Comparison of ENCODE assay signal across 8 cellular contexts in genomic region chr13:38763446-38764381, GRCh38.
DNase-seq lines count a peak whose midpoint lies in the region; ATAC-seq and TF ChIP-seq lines count a peak whose summit lies in the region.

No MANE protein-coding gene starts in this region.

- H3K27ac ChIP-seq in OCI-LY7 (ENCODE audit: low read depth, low read length, poor library complexity, severe bottlenecking) (no peak overlapping the region), esophagus muscularis mucosa (replicated peaks in 1 of 4) (no peak overlapping the region), osteoblast (ENCODE audit: low read depth, low read length) (no peak overlapping the region)
- no peak overlapping the region for H3K27ac ChIP-seq in CD8-positive, alpha-beta memory T cell (ENCODE audit: low read depth, low read length)

- no peak overlapping the region for H3K27ac Mint-ChIP-seq in CD8-positive, alpha-beta memory T cell
- H3K27ac Mint-ChIP-seq in stimulated activated naive B cell treated with anti-CD40 and anti-IgM and Interleukin-4, amounts not matched to agents 10 μg/mL and 1 μg/mL and 100 μg/mL, for 72 hours, result no peak overlapping the region

- TF ChIP-seq POLR2A in esophagus muscularis mucosa (IDR thresholded peaks at IDR 0.05; ENCODE audit: low read depth), result no peak

- TF ChIP-seq CTCF in OCI-LY7 (conservative IDR thresholded peaks at IDR 0.05; ENCODE audit: low read length) (peak; percentile 71), esophagus muscularis mucosa (IDR thresholded peaks at IDR 0.05) (peak; percentile 49 to 60 (median 50)), osteoblast (IDR thresholded peaks at IDR 0.05; ENCODE audit: extremely low read depth, low read depth, low read length) (peak; percentile 59)

- DNase-seq in D341Med (ENCODE audit: low spot score) (peak; percentile 60), HCEC 1CT (peak; percentile 13), OCI-LY7 (ENCODE audit: low spot score) (peak; percentile 2), esophagus muscularis mucosa (ENCODE audit: extremely low spot score) (no peak), osteoblast (ENCODE audit: insufficient read length, low spot score, missing footprints) (peak; percentile 44)
- no peak for DNase-seq in CD8-positive, alpha-beta memory T cell
- no peak for DNase-seq in stimulated activated naive B cell treated with anti-CD40 and anti-IgM and Interleukin-4, amounts not matched to agents 10 μg/mL and 1 μg/mL and 100 μg/mL, for 72 hours
- DNase-seq in central memory CD4-positive, alpha-beta T cell, result no peak

- H2AFZ ChIP-seq in OCI-LY7 (ENCODE audit: low read length) (no peak overlapping the region), osteoblast (ENCODE audit: low read length) (no peak overlapping the region)

- H3K4me2 ChIP-seq in OCI-LY7 (ENCODE audit: low read length) (no peak overlapping the region), osteoblast (ENCODE audit: insufficient read depth, low read length) (no peak overlapping the region)

- H3K27me3 Mint-ChIP-seq in CD8-positive, alpha-beta memory T cell, result no peaks in the 10 kb centered on the region
- H3K27me3 Mint-ChIP-seq in stimulated activated naive B cell treated with anti-CD40 and anti-IgM and Interleukin-4, amounts not matched to agents 10 μg/mL and 1 μg/mL and 100 μg/mL, for 72 hours, result no peaks in the 10 kb centered on the region

- CTCF ChIA-PET in OCI-LY7 (lab: Charles Lee; ENCODE audit: unreplicated experiment), result no interaction called here
- CTCF ChIA-PET in CD8-positive, alpha-beta memory T cell (lab: Charles Lee), result no interaction called here

- no TSS peak for BruUV-seq in OCI-LY7 (replicated peaks; lab: Mats Ljungman, UMichigan)

- H4K20me1 ChIP-seq in OCI-LY7 (ENCODE audit: insufficient read depth, low read length), result no peaks in the 10 kb centered on the region
- no peaks in the 10 kb centered on the region for H4K20me1 ChIP-seq in osteoblast (ENCODE audit: insufficient read depth, low read length)

- H3K4me3 ChIP-seq in OCI-LY7 (ENCODE audit: low read depth, low read length, poor library complexity, severe bottlenecking) (no peak overlapping the region), esophagus muscularis mucosa (no peak overlapping the region), osteoblast (ENCODE audit: insufficient read depth, low read length) (no peak overlapping the region)
- no peak overlapping the region for H3K4me3 ChIP-seq in CD8-positive, alpha-beta memory T cell (ENCODE audit: low read length)

- WGBS in esophagus muscularis mucosa, result 30% methylated on average over 7 of the region's 7 CpGs

- H3K4me3 Mint-ChIP-seq in CD8-positive, alpha-beta memory T cell, result no peak overlapping the region
- no peak overlapping the region for H3K4me3 Mint-ChIP-seq in stimulated activated naive B cell treated with anti-CD40 and anti-IgM and Interleukin-4, amounts not matched to agents 10 μg/mL and 1 μg/mL and 100 μg/mL, for 72 hours

- H3K36me3 ChIP-seq in OCI-LY7 (ENCODE audit: insufficient read depth, low read length) (no peaks in the 10 kb centered on the region), esophagus muscularis mucosa (no peaks in the 10 kb centered on the region), osteoblast (ENCODE audit: insufficient read depth, low read length) (no peaks in the 10 kb centered on the region)
- no peaks in the 10 kb centered on the region for H3K36me3 ChIP-seq in CD8-positive, alpha-beta memory T cell (ENCODE audit: insufficient read depth, low read length)

- intact Hi-C loops in OCI-LY7 (cut with micrococcal nuclease; ENCODE audit: unreplicated experiment), result no loop called here
- intact Hi-C loops in esophagus muscularis mucosa (cut with DNase I), result loop anchor here (10.0 kb wide), 1 partner anchor 79 kb away; the partner anchor contains the start of gene FREM2

- no peak for ATAC-seq in stimulated activated naive B cell treated with anti-CD40 and anti-IgM and Interleukin-4, amounts not matched to agents 10 μg/mL and 1 μg/mL and 100 μg/mL, for 72 hours (replicated peaks)

- no peaks in the 10 kb centered on the region for H3K4me1 Mint-ChIP-seq in CD8-positive, alpha-beta memory T cell
- H3K4me1 Mint-ChIP-seq in stimulated activated naive B cell treated with anti-CD40 and anti-IgM and Interleukin-4, amounts not matched to agents 10 μg/mL and 1 μg/mL and 100 μg/mL, for 72 hours, result no peaks in the 10 kb centered on the region

- H3K27me3 ChIP-seq in esophagus muscularis mucosa, result peaks cover 0 to 1% (median 0%) of the 10 kb centered on the region in 4 donors
- no peaks in the 10 kb centered on the region for H3K27me3 ChIP-seq in osteoblast (ENCODE audit: insufficient read depth, low read length)
- peaks cover 2% of the 10 kb centered on the region for H3K27me3 ChIP-seq in CD8-positive, alpha-beta memory T cell (ENCODE audit: insufficient read depth, low read length, poor library complexity, severe bottlenecking)

- no peaks in the 10 kb centered on the region for H3K9me2 ChIP-seq in OCI-LY7 (ENCODE audit: insufficient read depth, low read length)

- no peaks in the 10 kb centered on the region for H3K9me3 ChIP-seq in OCI-LY7 (ENCODE audit: low read length)
- no peaks in the 10 kb centered on the region for H3K9me3 ChIP-seq in esophagus muscularis mucosa
- no peaks in the 10 kb centered on the region for H3K9me3 ChIP-seq in osteoblast (ENCODE audit: low read depth, low read length)
- H3K9me3 ChIP-seq in CD8-positive, alpha-beta memory T cell (ENCODE audit: low read length), result no peaks in the 10 kb centered on the region

- H3K4me1 ChIP-seq in OCI-LY7 (ENCODE audit: insufficient read depth, low read length, poor library complexity, severe bottlenecking) (no peaks in the 10 kb centered on the region), esophagus muscularis mucosa (no peaks in the 10 kb centered on the region), osteoblast (ENCODE audit: insufficient read depth, low read length) (no peaks in the 10 kb centered on the region)
- no peaks in the 10 kb centered on the region for H3K4me1 ChIP-seq in CD8-positive, alpha-beta memory T cell (ENCODE audit: insufficient read depth, low read length)

- POLR2A ChIA-PET in OCI-LY7 (lab: Charles Lee), result interaction anchor here (0.6 kb wide), 3 partner anchors 160 to 1576 kb away, joined by 3 to 5 read pairs (median 4); no protein-coding TSS in a partner anchor
- POLR2A ChIA-PET in CD8-positive, alpha-beta memory T cell (lab: Charles Lee), result no interaction called here

- peaks cover 0 to 2% (median 0%) of the 10 kb centered on the region in 5 donors for H3K9me3 Mint-ChIP-seq in CD8-positive, alpha-beta memory T cell
- peaks cover 0 to 2% of the 10 kb centered on the region in 2 donors for H3K9me3 Mint-ChIP-seq in stimulated activated naive B cell treated with anti-CD40 and anti-IgM and Interleukin-4, amounts not matched to agents 10 μg/mL and 1 μg/mL and 100 μg/mL, for 72 hours

- no peaks in the 10 kb centered on the region for H3K79me2 ChIP-seq in OCI-LY7 (ENCODE audit: insufficient read depth, low read depth, low read length)
- no peaks in the 10 kb centered on the region for H3K79me2 ChIP-seq in osteoblast (ENCODE audit: insufficient read depth, low read length)

- H3K36me3 Mint-ChIP-seq in CD8-positive, alpha-beta memory T cell, result no peaks in the 10 kb centered on the region
- H3K36me3 Mint-ChIP-seq in stimulated activated naive B cell treated with anti-CD40 and anti-IgM and Interleukin-4, amounts not matched to agents 10 μg/mL and 1 μg/mL and 100 μg/mL, for 72 hours, result no peaks in the 10 kb centered on the region

- TF ChIP-seq EP300 in esophagus muscularis mucosa (IDR thresholded peaks at IDR 0.05), result no peak

Comparison
In these comparisons a context has a peak if more than half of its experiments do, and no peak if none do; other contexts are left out.
1. DNase-seq: peak in D341Med (single experiment), HCEC 1CT (single experiment), OCI-LY7 (single experiment) and osteoblast (single experiment); none in esophagus muscularis mucosa (single experiment), CD8-positive, alpha-beta memory T cell (0 of 5), stimulated activated naive B cell treated with anti-CD40 and anti-IgM and Interleukin-4, amounts not matched to agents 10 μg/mL and 1 μg/mL and 100 μg/mL, for 72 hours (single experiment) and central memory CD4-positive, alpha-beta T cell (single experiment).
2. Peak in every context shown above with its lines, with median percentiles within 50 percentile points of each other: CTCF ChIP-seq.